14 cellular contexts compared by ENCODE assay signal in the genomic region with DNA sequence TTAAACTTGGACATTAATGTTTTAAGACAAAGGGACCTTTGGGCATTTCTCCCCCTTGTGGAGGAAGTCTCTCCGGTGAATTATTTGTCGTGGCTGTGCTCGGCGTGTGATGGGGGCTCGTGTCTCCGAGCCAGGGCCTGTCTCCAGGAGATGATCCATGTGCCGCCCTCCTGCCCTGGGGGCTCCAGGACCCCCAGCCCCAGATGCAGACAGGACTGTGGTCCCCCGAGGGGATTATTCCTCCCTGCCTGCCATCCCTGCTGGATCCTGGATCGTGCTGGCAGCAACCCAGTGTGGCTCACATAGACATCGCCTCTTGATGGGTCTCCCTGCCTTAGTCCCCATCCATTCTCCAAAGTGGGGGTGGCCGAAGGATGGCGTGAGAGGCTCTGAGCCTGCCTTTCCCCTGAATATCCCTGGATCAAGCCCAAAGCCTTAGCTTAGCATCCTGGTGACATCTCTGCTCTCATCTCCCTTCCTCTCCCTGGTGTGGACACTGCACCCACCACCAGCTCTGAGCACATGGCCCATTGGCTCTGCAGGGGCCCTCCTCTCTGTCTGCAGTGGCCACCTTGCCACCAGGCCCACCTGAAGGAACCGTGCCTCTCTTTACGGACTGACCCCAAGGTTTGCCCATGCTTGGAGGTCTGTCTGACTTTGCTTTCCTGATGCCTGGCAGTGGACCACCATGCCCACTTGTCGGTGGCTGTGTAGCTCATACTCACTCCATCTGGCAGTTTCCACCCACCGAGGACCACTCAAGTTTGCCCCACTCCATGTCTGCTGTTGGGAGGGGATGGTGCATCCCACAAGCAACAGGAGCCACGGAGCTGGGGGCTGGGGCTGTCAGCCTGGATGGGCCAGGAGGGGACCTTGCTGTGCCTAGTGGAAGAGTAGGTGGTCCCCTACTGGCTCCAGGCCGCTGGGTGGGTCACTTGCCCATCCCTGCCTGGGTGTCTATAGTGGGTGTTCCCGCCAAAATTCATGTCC. TPM values are rescaled to one million over a fixed set of nuclear protein-coding genes. Genes with fewer than 3 reads are reported as not detected.
DNase-seq lines count a peak whose midpoint lies in the region; ATAC-seq, FAIRE-seq and TF ChIP-seq lines count a peak whose summit lies in the region.
"Had no signal": no experiment of that assay in that cellular context is flagged by ENCODE, and none has a peak within 500 bp of the region (broad histone marks: within the 10 kb centered on the region; RNA-seq: fewer than 3 reads in every experiment).

No MANE protein-coding gene starts in this region.

- WGBS in GM12878 (ENCODE audit: insufficient coverage, insufficient replicate concordance, low lambda C conversion rate, missing lambda C conversion rate), result 70% methylated on average over 19 of the region's 19 CpGs

- POLR2A ChIA-PET in GM12878 (lab: Charles Lee), result interaction anchor here (1.0 kb wide), 1 partner anchor 46 kb away, joined by 3 read pairs; no protein-coding TSS in a partner anchor

- no peak for TF ChIP-seq POLR2A in GM12878 (IDR thresholded peaks at IDR 0.05; ENCODE audit: low read depth, low read length)

- RAD21 ChIA-PET in GM12878 (lab: Charles Lee; ENCODE audit: unreplicated experiment), result interaction anchor here (0.8 to 1.7 kb wide), 7 partner anchors 46 to 81 kb away, joined by 3 to 6 read pairs (median 4); no protein-coding TSS in a partner anchor

- SMC1A ChIA-PET in GM12878 (lab: Charles Lee; ENCODE audit: uncharacterized antibody, unreplicated experiment), result interaction anchor here (0.9 to 1.5 kb wide), 2 partner anchors 45 to 80 kb away, joined by 3 to 8 read pairs; no protein-coding TSS in a partner anchor

- in situ Hi-C loops in GM12878 (cut with MboI), result no loop called here

- FAIRE-seq in GM12878 (lab: Jason Lieb, UNC), result no peak

- H3K4me1 ChIP-seq in GM12878 (ENCODE audit: control insufficient read depth, insufficient read depth, low read length) (peaks cover 20% of the 10 kb centered on the region), mucosa of descending colon (ENCODE audit: low read depth) (no peaks in the 10 kb centered on the region)
- H3K4me1 ChIP-seq: parathyroid adenoma had no signal

- BruUV-seq in GM12878 (replicated peaks; lab: Mats Ljungman, UMichigan), result no TSS peak

- CTCF ChIA-PET in GM12878 (lab: Yijun Ruan, JAX), result interaction anchor here (0.7 to 1.2 kb wide), 6 partner anchors 62 to 458 kb away, joined by 3 to 8 read pairs (median 3); no protein-coding TSS in a partner anchor

- peak overlapping the region in 1 of 2 donors; percentile 25 for H3K27ac Mint-ChIP-seq in stimulated activated naive CD8-positive, alpha-beta T cell treated with anti-CD3 and anti-CD28 coated beads, Interleukin-15, amount 100 ng/mL, for 72 hours

- DNase-seq in stimulated activated naive CD8-positive, alpha-beta T cell treated with anti-CD3 and anti-CD28 coated beads, Interleukin-15, Interleukin-2, amounts not matched to agents 100 U/mL and 50 U/mL, for 24 hours, result peak; percentile 2
- DNase-seq in stimulated activated naive CD8-positive, alpha-beta T cell treated with anti-CD3 and anti-CD28 coated beads, Interleukin-15, amount 100 ng/mL, for 72 hours, result no peak
- DNase-seq in GM12878 (ENCODE audit: low read depth, low spot score) (no peak), kidney epithelial cell (ENCODE audit: low read depth) (no peak), OCI-M2 (lab: John Stamatoyannopoulos, UW; ENCODE audit: unreplicated experiment) (no peak), mucosa of descending colon (no peak)
- DNase-seq: Karpas-422, left ventricle myocardium superior, NCI-H446 treated with DMSO at 0.1 percent for 48 hours, SIG-M5 had no signal

- intact Hi-C loops in GM12878 (cut with micrococcal nuclease; ENCODE audit: unreplicated experiment), result loop anchor here (5.0 to 10.0 kb wide), 2 partner anchors 108 to 430 kb away; a partner anchor contains a TSS
- intact Hi-C loops in mucosa of descending colon (cut with DNase I, micrococcal nuclease), result no loop called here

- H4K20me1 ChIP-seq in GM12878 (ENCODE audit: control insufficient read depth, insufficient read depth), result no peaks in the 10 kb centered on the region

- TF ChIP-seq EP300 in GM12878 (IDR thresholded peaks at IDR 0.05; ENCODE audit: borderline replicate concordance in 1 of 2, control insufficient read depth in 1 of 2, low read depth in 2 of 2, low read length in 2 of 2), result no peak

- H3K9me3 ChIP-seq in GM12878 (replicated peaks; ENCODE audit: control insufficient read depth, insufficient read depth, low read length) (peaks cover 8% of the 10 kb centered on the region; the same call in 2 of the 3 replicates), mucosa of descending colon (no peaks in the 10 kb centered on the region)

- H2AFZ ChIP-seq in GM12878 (ENCODE audit: control insufficient read depth, low read depth, low read length), result peak overlapping the region; percentile 18; the same call in 1 of the 2 replicates
- H2AFZ ChIP-seq: parathyroid adenoma had no signal

- H3K79me2 ChIP-seq in GM12878 (ENCODE audit: control insufficient read depth, insufficient read depth, low read length), result no peaks in the 10 kb centered on the region
- H3K79me2 ChIP-seq: parathyroid adenoma had no signal

- H3K27me3 Mint-ChIP-seq in stimulated activated naive CD8-positive, alpha-beta T cell treated with anti-CD3 and anti-CD28 coated beads, Interleukin-15, amount 100 ng/mL, for 72 hours, result peaks cover 26% of the 10 kb centered on the region

- peak in 2 of 3 experiments; percentile 8 to 26; a peak in 2 of 6 replicates for TF ChIP-seq CTCF in GM12878 (IDR thresholded peaks at IDR 0.05 in 2 of 3, conservative IDR thresholded peaks at IDR 0.05 in 1 of 3; ENCODE audit: control insufficient read depth in 2 of 3, extremely low read depth in 1 of 3, insufficient read depth in 1 of 3, low read depth in 3 of 3, low read length in 3 of 3)
- TF ChIP-seq CTCF in kidney epithelial cell (IDR thresholded peaks at IDR 0.05; ENCODE audit: insufficient read depth, low read length, poor library complexity, severe bottlenecking), result peak; percentile 41
- no peak for TF ChIP-seq CTCF in mucosa of descending colon (IDR thresholded peaks at IDR 0.05)

- H3K27me3 ChIP-seq in GM12878 (replicated peaks in 1 of 2; ENCODE audit: control insufficient read depth in 2 of 2, insufficient read depth in 2 of 2, low read length in 1 of 2) (no peaks in the 10 kb centered on the region; a peak in 1 of 4 replicates), kidney epithelial cell (ENCODE audit: control insufficient read depth, insufficient read depth, low read length) (no peaks in the 10 kb centered on the region)

- H3K36me3 ChIP-seq in GM12878 (ENCODE audit: control insufficient read depth in 2 of 2, insufficient read depth in 2 of 2, low read length in 1 of 2) (no peaks in the 10 kb centered on the region), kidney epithelial cell (ENCODE audit: control insufficient read depth, insufficient read depth, low read length) (no peaks in the 10 kb centered on the region), mucosa of descending colon (ENCODE audit: low read depth) (no peaks in the 10 kb centered on the region)

- peaks cover 33% of the 10 kb centered on the region for H3K4me1 Mint-ChIP-seq in stimulated activated naive CD8-positive, alpha-beta T cell treated with anti-CD3 and anti-CD28 coated beads, Interleukin-15, amount 100 ng/mL, for 72 hours

- H3K27ac ChIP-seq in GM12878 (ENCODE audit: control insufficient read depth, insufficient read depth), result no peak overlapping the region
- H3K27ac ChIP-seq: parathyroid adenoma had no signal

- peak; percentile 38; the same call in 1 of the 2 replicates for TF ChIP-seq RAD21 in GM12878 (IDR thresholded peaks at IDR 0.05; ENCODE audit: insufficient read depth, low read depth, low read length)

- no peak overlapping the region for H3K4me2 ChIP-seq in GM12878 (ENCODE audit: control insufficient read depth, insufficient read depth)

- H3K9ac ChIP-seq in GM12878 (ENCODE audit: control insufficient read depth, insufficient read depth, low read length), result no peak overlapping the region
- H3K9ac ChIP-seq: parathyroid adenoma had no signal

- no peak overlapping the region for H3K4me3 ChIP-seq in GM12878
- no peak overlapping the region for H3K4me3 ChIP-seq in kidney epithelial cell (ENCODE audit: low read depth, low read length)
- no peak overlapping the region for H3K4me3 ChIP-seq in mucosa of descending colon

- ATAC-seq in stimulated activated naive CD8-positive, alpha-beta T cell treated with anti-CD3 and anti-CD28 coated beads, Interleukin-15, Interleukin-2, amounts not matched to agents 100 U/mL and 50 U/mL, for 24 hours, result no peak
- ATAC-seq in stimulated activated naive CD8-positive, alpha-beta T cell treated with anti-CD3 and anti-CD28 coated beads, Interleukin-15, amount 100 ng/mL, for 72 hours, result no peak
- ATAC-seq in GM12878, result no peak
- no peak for ATAC-seq in mucosa of descending colon
- ATAC-seq in HG02798 (IDR thresholded peaks at IDR 0.05; ENCODE audit: poor library complexity, unreplicated experiment), result no peak
- no peak for ATAC-seq in GM19324 (IDR thresholded peaks at IDR 0.05; ENCODE audit: low FRiP score, unreplicated experiment)
- ATAC-seq: left ventricle myocardium superior had no signal

- H3K9me3 Mint-ChIP-seq in stimulated activated naive CD8-positive, alpha-beta T cell treated with anti-CD3 and anti-CD28 coated beads, Interleukin-15, amount 100 ng/mL, for 72 hours, result peaks cover 7 to 10% of the 10 kb centered on the region in 2 donors

- no peak overlapping the region for H3K4me3 Mint-ChIP-seq in stimulated activated naive CD8-positive, alpha-beta T cell treated with anti-CD3 and anti-CD28 coated beads, Interleukin-15, amount 100 ng/mL, for 72 hours
- H3K4me3 Mint-ChIP-seq: activated CD4-positive, alpha-beta T cell treated with anti-CD3 and anti-CD28 coated beads for 36 hours had no signal

RNA-seq across cellular contexts. Expression of a gene that starts 56.7 kb away (rescaled TPM):
- total RNA-seq in GM12878 (2013; cell fraction: nucleolus; rRNA removed), result 43.8 and 47.7 TPM in 2 replicates
- total RNA-seq in GM12878 (2014; rRNA removed), result 3.8 and 5.3 TPM in 2 replicates
- 1.8 and 2.1 TPM in 2 replicates for total RNA-seq in GM12878 (2014; rRNA removed; fragmentation: Illumina TruSeq; extraction: Trizol)
- 2.8 and 3.5 TPM in 2 replicates for total RNA-seq in GM12878 (2021)
- 2.6 TPM for polyA plus RNA-seq in GM12878 (2011; ENCODE audit: low read depth)
- 3.1 and 5.0 TPM in 2 replicates for polyA plus RNA-seq in GM12878 (2011; rRNA removed)
- 6.9 and 8.4 TPM in 2 replicates for polyA plus RNA-seq in GM12878 (2011; cell fraction: cytosol; rRNA removed)
- polyA plus RNA-seq in GM12878 (2011; cell fraction: nucleus; rRNA removed), result 11.2 and 17.9 TPM in 2 replicates
- polyA plus RNA-seq in GM12878 (2012), result 4.0 and 5.9 TPM in 2 replicates
- polyA plus RNA-seq in GM12878 (2014; fragmentation: Illumina TruSeq; extraction: Trizol), result 0.95 and 1.4 TPM in 2 replicates
- under 1 TPM in 1 of 2 experiments, not detected in 1; 0.15 TPM for polyA plus RNA-seq in GM12878 (2014; fragmentation: Nextera tagmentation; extraction: Ambion mirVana)
- 4.0 and 4.3 TPM in 2 replicates for polyA plus RNA-seq in GM12878 (2014; rRNA removed)
- under 1 TPM; 0.21 to 0.63 TPM for polyA plus RNA-seq in GM12878 (2016; fragmentation: Nextera tagmentation; extraction: Ambion mirVana)
- polyA minus RNA-seq in GM12878 (2011; rRNA and poly(A)+ RNA removed), result 7.4 and 15.5 TPM in 2 replicates
- polyA minus RNA-seq in GM12878 (2011; cell fraction: cytosol; rRNA and poly(A)+ RNA removed), result 2.7 and 4.4 TPM in 2 replicates
- polyA minus RNA-seq in GM12878 (2011; cell fraction: nucleus; rRNA and poly(A)+ RNA removed), result 7.4 and 7.9 TPM in 2 replicates
- total RNA-seq in kidney epithelial cell, result 0.34 TPM in 1 of 2 replicates, not detected in the other
- total RNA-seq in mucosa of descending colon, result 1 to 10 TPM in 1 of 3 donors, not detected in 2; 2.2 TPM
- total RNA-seq: left ventricle myocardium superior had no signal
